Comparison of ENCODE assay signal across 11 cellular contexts in the genomic region with DNA sequence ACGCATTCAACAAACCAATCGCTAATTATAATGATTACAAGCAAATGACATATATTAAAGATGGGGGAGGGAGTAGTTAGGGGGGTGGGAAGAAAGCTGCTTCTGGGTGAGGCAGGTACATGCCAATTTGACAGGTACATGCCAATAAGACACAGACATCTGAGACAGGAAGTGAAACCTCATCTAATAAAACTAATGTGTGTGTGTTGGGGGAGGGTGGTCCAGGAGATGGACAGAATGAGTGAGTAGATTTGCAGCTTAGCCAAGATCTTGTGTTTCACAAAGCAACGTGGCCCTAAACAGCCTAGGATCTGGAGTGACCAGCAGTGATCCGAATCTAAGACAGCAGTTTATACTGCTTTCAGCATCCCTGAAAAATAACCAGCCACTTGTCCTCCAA. TPM values are rescaled to one million over a fixed set of nuclear protein-coding genes. Genes with fewer than 3 reads are reported as not detected.
DNase-seq lines count a peak whose midpoint lies in the region; ATAC-seq and TF ChIP-seq lines count a peak whose summit lies in the region.
"Had no signal": no experiment of that assay in that cellular context is flagged by ENCODE, and none has a peak within 500 bp of the region (broad histone marks: within the 10 kb centered on the region; RNA-seq: fewer than 3 reads in every experiment).

No MANE protein-coding gene starts in this region.

- no peaks in the 10 kb centered on the region for H3K9me2 ChIP-seq in GM23248 (ENCODE audit: insufficient read depth)

- peak overlapping the region in 5 of 11 experiments; percentile 25 to 57 (median 33); a peak in 6 of 22 replicates for H3K9ac ChIP-seq in BLaER1 treated with 17β-estradiol and CSF1 and Interleukin-3, amounts not matched to agents 10 nM and 100 nM
- H3K9ac ChIP-seq in GM23248 = no peak overlapping the region

- WGBS in GM23248 (ENCODE audit: low coverage in 1 of 2, low lambda C conversion rate in 2 of 2, missing lambda C conversion rate in 2 of 2), 2 experiments = 90 to 91% methylated on average over 4 of the region's 4 CpGs

- H3K36me3 Mint-ChIP-seq in naive B cell = peaks cover 0 to 4% of the 10 kb centered on the region in 2 donors
- no peaks in the 10 kb centered on the region for H3K36me3 Mint-ChIP-seq in Caco-2 (ENCODE audit: insufficient read depth, unreplicated experiment)
- H3K36me3 Mint-ChIP-seq in naive thymus-derived CD4-positive, alpha-beta T cell = no peaks in the 10 kb centered on the region

- peak overlapping the region; percentile 63; the same call in 1 of the 2 replicates for H2AFZ ChIP-seq in GM23248

- intact Hi-C loops in Caco-2 (cut with micrococcal nuclease; ENCODE audit: unreplicated experiment) = no loop called here
- intact Hi-C loops in naive thymus-derived CD4-positive, alpha-beta T cell (cut with micrococcal nuclease) = no loop called here

- no peaks in the 10 kb centered on the region for H3K9me3 ChIP-seq in BLaER1 treated with 17β-estradiol and CSF1 and Interleukin-3, amounts not matched to agents 10 nM and 100 nM (replicated peaks in 1 of 11)
- H3K9me3 ChIP-seq in GM23248 (ENCODE audit: low read depth) (no peaks in the 10 kb centered on the region), RWPE2 (ENCODE audit: severe bottlenecking) (no peaks in the 10 kb centered on the region), Caco-2 (no peaks in the 10 kb centered on the region)
- no peaks in the 10 kb centered on the region for H3K9me3 ChIP-seq in naive thymus-derived CD4-positive, alpha-beta T cell (ENCODE audit: control insufficient read depth in 2 of 3, low read length in 3 of 3)

- H4K20me1 ChIP-seq in BLaER1 treated with 17β-estradiol and CSF1 and Interleukin-3, amounts not matched to agents 10 nM and 100 nM = no peaks in the 10 kb centered on the region
- H4K20me1 ChIP-seq in GM23248 (ENCODE audit: insufficient read depth) = no peaks in the 10 kb centered on the region

- H3K4me3 Mint-ChIP-seq in naive B cell (peak overlapping the region in 6 of 8 donors; percentile 1 to 44 (median 14)), Caco-2 (ENCODE audit: unreplicated experiment) (no peak overlapping the region)
- no peak overlapping the region for H3K4me3 Mint-ChIP-seq in naive thymus-derived CD4-positive, alpha-beta T cell
- H3K4me3 Mint-ChIP-seq: activated T-helper 1 cell treated with anti-CD3 and anti-CD28 coated beads, Interleukin-12 subunit alpha, Interleukin-12 subunit beta, Interleukin-2, Interleukin-4 antibody, amounts not matched to agents 30 ng/mL and 10 ng/mL and 1 ng/mL, durations not matched to agents 14 hours and 24 hours and 36 hours had no signal

- H3F3A ChIP-seq in GM23248 (ENCODE audit: insufficient read depth) = peaks cover 6% of the 10 kb centered on the region; the same call in 1 of the 2 replicates

- BruUV-seq in Caco-2 (replicated peaks; lab: Mats Ljungman, UMichigan) = no TSS peak

- CTCF ChIA-PET in Caco-2 (lab: Charles Lee) = interaction anchor here (0.6 to 6.5 kb wide), 3 partner anchors 53 to 242 kb away, joined by 3 to 75 read pairs (median 4); no protein-coding TSS in a partner anchor
- CTCF ChIA-PET in naive thymus-derived CD4-positive, alpha-beta T cell (lab: Charles Lee) = interaction anchor here (0.9 to 10.1 kb wide), 5 partner anchors 19 to 108 kb away, joined by 3 to 226 read pairs (median 7); a partner anchor contains a TSS

- H3K36me3 ChIP-seq in BLaER1 treated with 17β-estradiol and CSF1 and Interleukin-3, amounts not matched to agents 10 nM and 100 nM = no peaks in the 10 kb centered on the region
- H3K36me3 ChIP-seq in GM23248 (ENCODE audit: low read depth) = no peaks in the 10 kb centered on the region
- H3K36me3 ChIP-seq in RWPE2 (ENCODE audit: low read depth) = no peaks in the 10 kb centered on the region
- no peaks in the 10 kb centered on the region for H3K36me3 ChIP-seq in Caco-2 (ENCODE audit: control insufficient read depth, insufficient read depth, low read length)
- no peaks in the 10 kb centered on the region for H3K36me3 ChIP-seq in naive thymus-derived CD4-positive, alpha-beta T cell (ENCODE audit: control insufficient read depth in 2 of 3, insufficient read depth in 3 of 3, low read length in 3 of 3)
- H3K36me3 ChIP-seq: cardiac muscle cell had no signal

- in situ Hi-C loops in GM23248 (cut with MboI) = no loop called here

- DNase-seq in GM23248 (no peak), RWPE2 (ENCODE audit: low spot score) (peak; percentile 19), naive B cell (peak; percentile 47), Caco-2 (no peak), activated gamma-delta T cell treated with Interleukin-2 at 50 U/mL for 16 hours (no peak), hippocampal formation (lab: John Stamatoyannopoulos, UW) (no peak)
- no peak for DNase-seq in naive thymus-derived CD4-positive, alpha-beta T cell
- DNase-seq: NCI-H2227 treated with DMSO at 0.1 percent for 48 hours had no signal

- POLR2A ChIA-PET in Caco-2 (lab: Charles Lee) = no interaction called here
- POLR2A ChIA-PET in naive thymus-derived CD4-positive, alpha-beta T cell (lab: Charles Lee) = interaction anchor here (0.6 to 1.3 kb wide), 3 partner anchors 16 to 90 kb away, joined by 3 to 6 read pairs (median 3); a partner anchor contains a TSS

- peak overlapping the region; percentile 55 to 92 (median 86); a peak in 21 of 22 replicates for H3K4me2 ChIP-seq in BLaER1 treated with 17β-estradiol and CSF1 and Interleukin-3, amounts not matched to agents 10 nM and 100 nM
- H3K4me2 ChIP-seq in GM23248 (ENCODE audit: unreplicated experiment) = no peak overlapping the region

- peaks cover 13 to 49% (median 26%) of the 10 kb centered on the region in 10 experiments for H3K4me1 ChIP-seq in BLaER1 treated with 17β-estradiol and CSF1 and Interleukin-3, amounts not matched to agents 10 nM and 100 nM
- H3K4me1 ChIP-seq in GM23248 (ENCODE audit: insufficient read depth) = peaks cover 21% of the 10 kb centered on the region
- H3K4me1 ChIP-seq in RWPE2 (ENCODE audit: insufficient read depth, poor library complexity, severe bottlenecking) = peaks cover 19% of the 10 kb centered on the region
- peaks cover 11% of the 10 kb centered on the region for H3K4me1 ChIP-seq in Caco-2
- peaks cover 0 to 17% of the 10 kb centered on the region in 2 donors for H3K4me1 ChIP-seq in naive thymus-derived CD4-positive, alpha-beta T cell (ENCODE audit: control insufficient read depth in 2 of 2, insufficient read depth in 2 of 2, low read length in 2 of 2)

- H3K27ac ChIP-seq in BLaER1 treated with 17β-estradiol and CSF1 and Interleukin-3, amounts not matched to agents 10 nM and 100 nM = peak overlapping the region; percentile 45 to 83 (median 67); a peak in 20 of 22 replicates
- H3K27ac ChIP-seq in GM23248 = peak overlapping the region; percentile 29; the same call in 1 of the 2 replicates
- peak overlapping the region; percentile 91 for H3K27ac ChIP-seq in RWPE2 (ENCODE audit: poor library complexity, severe bottlenecking)
- H3K27ac ChIP-seq in naive thymus-derived CD4-positive, alpha-beta T cell (ENCODE audit: low read depth, low read length) = no peak overlapping the region
- H3K27ac ChIP-seq: cardiac muscle cell had no signal

- no peak for ATAC-seq in RWPE2 (ENCODE audit: low read depth)
- ATAC-seq in naive B cell (ENCODE audit: low read depth in 2 of 2) = peak; percentile 70 to 75
- no peak for ATAC-seq in naive thymus-derived CD4-positive, alpha-beta T cell

- H3K27ac Mint-ChIP-seq in naive B cell (peak overlapping the region; percentile 10 to 84 (median 48)), Caco-2 (ENCODE audit: unreplicated experiment) (no peak overlapping the region)
- no peak overlapping the region for H3K27ac Mint-ChIP-seq in naive thymus-derived CD4-positive, alpha-beta T cell
- H3K27ac Mint-ChIP-seq: activated T-helper 1 cell treated with anti-CD3 and anti-CD28 coated beads, Interleukin-12 subunit alpha, Interleukin-12 subunit beta, Interleukin-2, Interleukin-4 antibody, amounts not matched to agents 30 ng/mL and 10 ng/mL and 1 ng/mL, durations not matched to agents 14 hours and 24 hours and 36 hours had no signal

- H3K9me3 Mint-ChIP-seq in naive B cell = no peaks in the 10 kb centered on the region
- no peaks in the 10 kb centered on the region for H3K9me3 Mint-ChIP-seq in Caco-2 (ENCODE audit: unreplicated experiment)
- H3K9me3 Mint-ChIP-seq in naive thymus-derived CD4-positive, alpha-beta T cell = peaks cover 0 to 1% (median 0%) of the 10 kb centered on the region in 11 donors
- H3K9me3 Mint-ChIP-seq: activated T-helper 1 cell treated with anti-CD3 and anti-CD28 coated beads, Interleukin-12 subunit alpha, Interleukin-12 subunit beta, Interleukin-2, Interleukin-4 antibody, amounts not matched to agents 30 ng/mL and 10 ng/mL and 1 ng/mL, durations not matched to agents 14 hours and 24 hours and 36 hours had no signal

- H3K27me3 Mint-ChIP-seq in naive B cell (no peaks in the 10 kb centered on the region), Caco-2 (ENCODE audit: insufficient read depth, unreplicated experiment) (no peaks in the 10 kb centered on the region)
- H3K27me3 Mint-ChIP-seq in naive thymus-derived CD4-positive, alpha-beta T cell = peaks cover 0 to 14% (median 0%) of the 10 kb centered on the region in 5 donors

- TF ChIP-seq CTCF in RWPE2 (IDR thresholded peaks at IDR 0.05; ENCODE audit: poor library complexity, severe bottlenecking) (no peak), Caco-2 (IDR thresholded peaks at IDR 0.05; ENCODE audit: insufficient read depth in 1 of 2, low read depth in 1 of 2, low read length in 1 of 2, severe bottlenecking in 1 of 2, unreplicated experiment in 1 of 2) (no peak)

- H3K4me3 ChIP-seq in BLaER1 treated with 17β-estradiol and CSF1 and Interleukin-3, amounts not matched to agents 10 nM and 100 nM = no peak overlapping the region; a peak in 1 of 20 replicates
- H3K4me3 ChIP-seq in GM23248 = no peak overlapping the region
- H3K4me3 ChIP-seq in RWPE2 (ENCODE audit: severe bottlenecking) = no peak overlapping the region
- no peak overlapping the region for H3K4me3 ChIP-seq in Caco-2 (ENCODE audit: low read depth, low read length)
- no peak overlapping the region for H3K4me3 ChIP-seq in naive thymus-derived CD4-positive, alpha-beta T cell (ENCODE audit: low read length)
- H3K4me3 ChIP-seq: cardiac muscle cell had no signal

- H3K27me3 ChIP-seq in BLaER1 treated with 17β-estradiol and CSF1 and Interleukin-3, amounts not matched to agents 10 nM and 100 nM = no peaks in the 10 kb centered on the region
- H3K27me3 ChIP-seq in GM23248 (replicated peaks; ENCODE audit: insufficient read depth) = no peaks in the 10 kb centered on the region
- no peaks in the 10 kb centered on the region for H3K27me3 ChIP-seq in RWPE2 (ENCODE audit: insufficient read depth, poor library complexity, severe bottlenecking)
- H3K27me3 ChIP-seq in Caco-2 (replicated peaks; ENCODE audit: control insufficient read depth, insufficient read depth, low read length) = no peaks in the 10 kb centered on the region
- H3K27me3 ChIP-seq in naive thymus-derived CD4-positive, alpha-beta T cell (ENCODE audit: control insufficient read depth in 2 of 2, insufficient read depth in 2 of 2, low read length in 2 of 2) = no peaks in the 10 kb centered on the region
- H3K27me3 ChIP-seq: cardiac muscle cell had no signal

- no peaks in the 10 kb centered on the region for H3K79me2 ChIP-seq in GM23248 (ENCODE audit: insufficient read depth)

- H3K4me1 Mint-ChIP-seq in naive B cell = peaks cover 15 to 28% (median 22%) of the 10 kb centered on the region in 3 donors
- peaks cover 6% of the 10 kb centered on the region for H3K4me1 Mint-ChIP-seq in Caco-2 (ENCODE audit: low read depth, unreplicated experiment)
- H3K4me1 Mint-ChIP-seq in naive thymus-derived CD4-positive, alpha-beta T cell = peaks cover 0 to 16% (median 0%) of the 10 kb centered on the region in 7 donors

RNA-seq across cellular contexts. Expression of a gene that starts 10.8 kb away (rescaled TPM):
- not detected in 2 replicates for total RNA-seq in GM23248 (2014; rRNA removed; shearing (Covaris generic))
- polyA plus RNA-seq in GM23248 (2016; fragmentation: Nextera tagmentation; extraction: Ambion mirVana) = 0.34 and 0.51 TPM in 2 replicates
- under 1 TPM in 5 of 6 donors, not detected in 1; 0.29 to 0.93 (median 0.41) TPM for polyA plus RNA-seq in naive B cell (ENCODE audit: low read depth in 6 of 6)
- 1.1 and 1.5 TPM in 2 replicates for total RNA-seq in Caco-2 (2022)
- 1 to 10 TPM in 2 of 5 experiments, under 1 TPM in 3; 0.53 to 2.8 (median 0.92) TPM for total RNA-seq in naive thymus-derived CD4-positive, alpha-beta T cell
- under 1 TPM; 0.17 to 0.57 TPM for polyA plus RNA-seq in naive thymus-derived CD4-positive, alpha-beta T cell
- total RNA-seq: cardiac muscle cell had no signal
- polyA plus RNA-seq: cardiac muscle cell had no signal

RNA-seq across cellular contexts. Expression of a gene that starts 26.7 kb away (rescaled TPM):
- total RNA-seq in GM23248 (2014; rRNA removed; shearing (Covaris generic)) = not detected in 2 replicates
- polyA plus RNA-seq in GM23248 (2016; fragmentation: Nextera tagmentation; extraction: Ambion mirVana) (not detected in 2 replicates), naive B cell (ENCODE audit: low read depth in 6 of 6) (not detected)
- not detected in 2 replicates for total RNA-seq in Caco-2 (2022)
- total RNA-seq in naive thymus-derived CD4-positive, alpha-beta T cell = not detected
- not detected for polyA plus RNA-seq in naive thymus-derived CD4-positive, alpha-beta T cell
- total RNA-seq: activated T-helper 1 cell treated with anti-CD3 and anti-CD28 coated beads, Interleukin-12 subunit alpha, Interleukin-12 subunit beta, Interleukin-2, Interleukin-4 antibody, amounts not matched to agents 30 ng/mL and 10 ng/mL and 1 ng/mL, durations not matched to agents 14 hours and 24 hours and 36 hours; cardiac muscle cell had no signal
- polyA plus RNA-seq: cardiac muscle cell had no signal

RNA-seq across cellular contexts. Expression of a gene that starts 36.1 kb away (rescaled TPM):
- 360 and 400 TPM in 2 replicates for total RNA-seq in GM23248 (2014; rRNA removed; shearing (Covaris generic))
- 692 and 713 TPM in 2 replicates for polyA plus RNA-seq in GM23248 (2016; fragmentation: Nextera tagmentation; extraction: Ambion mirVana)
- polyA plus RNA-seq in naive B cell (ENCODE audit: low read depth in 6 of 6) = 1,000 to 10,000 TPM; 1,235 to 1,676 (median 1,380) TPM
- 518 and 531 TPM in 2 replicates for total RNA-seq in Caco-2 (2022)
- 100 to 1,000 TPM; 116 to 450 (median 284) TPM for total RNA-seq in naive thymus-derived CD4-positive, alpha-beta T cell
- polyA plus RNA-seq in naive thymus-derived CD4-positive, alpha-beta T cell = 100 to 1,000 TPM; 449 to 662 TPM

RNA-seq across cellular contexts. Expression of a gene that starts 56.2 kb away (rescaled TPM):
- not detected in 2 replicates for total RNA-seq in GM23248 (2014; rRNA removed; shearing (Covaris generic))
- polyA plus RNA-seq in GM23248 (2016; fragmentation: Nextera tagmentation; extraction: Ambion mirVana) (0.13 TPM in 1 of 2 replicates, not detected in the other), naive B cell (ENCODE audit: low read depth in 6 of 6) (under 1 TPM in 4 of 6 donors, not detected in 2; 0.16 to 0.97 (median 0.41) TPM)
- total RNA-seq in Caco-2 (2022) = 19.6 and 21.2 TPM in 2 replicates
- total RNA-seq in naive thymus-derived CD4-positive, alpha-beta T cell = under 1 TPM in 1 of 5 experiments, not detected in 4; 0.12 TPM
- under 1 TPM in 1 of 2 donors, not detected in 1; 0.12 TPM for polyA plus RNA-seq in naive thymus-derived CD4-positive, alpha-beta T cell
- total RNA-seq: activated T-helper 1 cell treated with anti-CD3 and anti-CD28 coated beads, Interleukin-12 subunit alpha, Interleukin-12 subunit beta, Interleukin-2, Interleukin-4 antibody, amounts not matched to agents 30 ng/mL and 10 ng/mL and 1 ng/mL, durations not matched to agents 14 hours and 24 hours and 36 hours had no signal

Comparison
In these comparisons a context has a peak if more than half of its experiments do, and no peak if none do; other contexts are left out.
1. DNase-seq: peak in RWPE2 (single experiment) and naive B cell (single experiment); none in GM23248 (single experiment), Caco-2 (0 of 2), activated gamma-delta T cell treated with Interleukin-2 at 50 U/mL for 16 hours (single experiment), naive thymus-derived CD4-positive, alpha-beta T cell (0 of 9) and hippocampal formation (0 of 2).
2. ATAC-seq: peak in naive B cell (2 of 2); none in RWPE2 (single experiment) and naive thymus-derived CD4-positive, alpha-beta T cell (single experiment).
3. H3K27ac Mint-ChIP-seq: peak in naive B cell (6 of 6); none in Caco-2 (single experiment) and naive thymus-derived CD4-positive, alpha-beta T cell (0 of 9).
4. H3K4me3 Mint-ChIP-seq: peak in naive B cell (6 of 8); none in Caco-2 (single experiment) and naive thymus-derived CD4-positive, alpha-beta T cell (0 of 10).